Comparison of ENCODE assay signal across 1 cellular context in genomic region chrX:153704631-153705410, GRCh38. TPM values are rescaled to one million over a fixed set of nuclear protein-coding genes. Genes with fewer than 3 reads are reported as not detected.
"Had no signal": no experiment of that assay in that cellular context is flagged by ENCODE, and none has a peak within 500 bp of the region (broad histone marks: within the 10 kb centered on the region; RNA-seq: fewer than 3 reads in every experiment).

No MANE protein-coding gene starts in this region.

RNA-seq across cellular contexts. Expression of gene PNCK, which starts 31.2 kb away (rescaled TPM):
- total RNA-seq: activated CD8-positive, alpha-beta memory T cell treated with anti-CD3 and anti-CD28 coated beads, Interleukin-2, amount 10 ng/mL, durations not matched to agents 7 days and 5 days had no signal
